23 cellular contexts compared by ENCODE assay signal in genomic region chr15:92892201-92892555, GRCh38. TPM values are rescaled to one million over a fixed set of nuclear protein-coding genes. Genes with fewer than 3 reads are reported as not detected.
DNase-seq lines count a peak whose midpoint lies in the region; ATAC-seq, FAIRE-seq and TF ChIP-seq lines count a peak whose summit lies in the region.
"Had no signal": no experiment of that assay in that cellular context is flagged by ENCODE, and none has a peak within 500 bp of the region (broad histone marks: within the 10 kb centered on the region; RNA-seq: fewer than 3 reads in every experiment).

No MANE protein-coding gene starts in this region.

- H3K27me3 ChIP-seq in HepG2 (ENCODE audit: control insufficient read depth in 1 of 2, insufficient read depth in 2 of 2, low read length in 2 of 2) (no peaks in the 10 kb centered on the region), right lobe of liver (no peaks in the 10 kb centered on the region), Panc1 (ENCODE audit: control insufficient read depth, insufficient read depth, low read length) (no peaks in the 10 kb centered on the region)
- H3K27me3 ChIP-seq: hepatocyte had no signal

- no peak for DNase-seq in HepG2 (ENCODE audit: low spot score)
- no peak for DNase-seq in right lobe of liver
- no peak for DNase-seq in Panc1 (ENCODE audit: low read depth, low spot score)
- peak; percentile 7 for DNase-seq in cerebellar cortex (ENCODE audit: low spot score)
- no peak for DNase-seq in H54 (ENCODE audit: insufficient read length, low spot score)
- DNase-seq: activated CD4-positive, alpha-beta T cell treated with anti-CD3 and anti-CD28 coated beads for 48 hours; activated gamma-delta T cell treated with Interleukin-2 at 50 U/mL for 16 hours; foreskin melanocyte; GDM1; immature natural killer cell; KG1; MV-4-11; NCI-H187 treated with DMSO at 0.1 percent for 48 hours; NCI-H748 treated with DMSO at 0.1 percent for 48 hours; small intestine; stimulated activated CD4-positive, alpha-beta T cell treated with anti-CD3 and anti-CD28 coated beads, Interleukin-2, amount 100 ng/mL, for 48 hours; stimulated activated naive CD4-positive, alpha-beta T cell had no signal

- BruUV-seq in HepG2 (replicated peaks; lab: Mats Ljungman, UMichigan) (no TSS peak), Panc1 (replicated peaks; lab: Mats Ljungman, UMichigan) (TSS peak; percentile 0)

- in situ Hi-C loops in HepG2 (cut with HindIII; ENCODE audit: extremely low pct_ligation_motif_present, low pct_unique_long_range_greater_than_20kb), result no loop called here
- in situ Hi-C loops in Panc1 (cut with HindIII; ENCODE audit: low pct_unique_long_range_greater_than_20kb, low sequenced_read_pairs), result no loop called here

- no peak overlapping the region for H2AFZ ChIP-seq in HepG2 (ENCODE audit: low read length)
- H2AFZ ChIP-seq: hepatocyte had no signal

- TF ChIP-seq POLR2A in HepG2 (IDR thresholded peaks at IDR 0.05; ENCODE audit: insufficient read depth in 1 of 2, low read depth in 2 of 2, low read length in 2 of 2) (no peak), right lobe of liver (IDR thresholded peaks at IDR 0.05) (no peak), H54 (IDR thresholded peaks at IDR 0.05; ENCODE audit: low read depth, low read length) (no peak)

- no peak overlapping the region; the same call in 1 of the 2 replicates for H3K9ac ChIP-seq in HepG2 (ENCODE audit: insufficient read depth, low read depth, low read length)

- ATAC-seq in HepG2 (no peak), right lobe of liver (no peak), Panc1 (no peak), HG03442 (IDR thresholded peaks at IDR 0.05; ENCODE audit: unreplicated experiment) (no peak)
- ATAC-seq: HCT116, left lobe of liver had no signal

- H4K20me1 ChIP-seq in HepG2 (ENCODE audit: insufficient read depth, low read length), result peaks cover 29% of the 10 kb centered on the region

- POLR2A ChIA-PET in HepG2 (lab: Yijun Ruan, JAX) (interaction anchor here (0.6 to 6.2 kb wide), 5 partner anchors 10 to 88 kb away, joined by 3 to 37 read pairs (median 3); no protein-coding TSS in a partner anchor), Panc1 (lab: Charles Lee) (interaction anchor here (0.8 kb wide), 1 partner anchor 86 kb away, joined by 5 read pairs; no protein-coding TSS in a partner anchor)

- H3K27ac ChIP-seq in HepG2 (ENCODE audit: extremely low read length, insufficient read depth, low read length) (no peak overlapping the region), right lobe of liver (no peak overlapping the region), Panc1 (ENCODE audit: low read length) (no peak overlapping the region), urinary bladder (ENCODE audit: low read depth) (peak overlapping the region; percentile 50)
- H3K27ac ChIP-seq: hepatocyte had no signal

- no peak overlapping the region for H3K4me2 ChIP-seq in HepG2 (ENCODE audit: low read depth, low read length)
- H3K4me2 ChIP-seq: hepatocyte had no signal

- FAIRE-seq in HepG2 (lab: Jason Lieb, UNC), result no peak
- FAIRE-seq in H54 (lab: Jason Lieb, UNC), result no peak
- FAIRE-seq: astrocyte, small intestine had no signal

- 98% methylated on average over 3 of the region's 3 CpGs for WGBS in HepG2 (ENCODE audit: low lambda C conversion rate)
- 89% methylated on average over 3 of the region's 3 CpGs for WGBS in right lobe of liver (ENCODE audit: insufficient coverage, low coverage, low lambda C conversion rate, missing lambda C conversion rate)
- 94% methylated on average over 3 of the region's 3 CpGs for WGBS in urinary bladder

- peaks cover 98% of the 10 kb centered on the region for H3K79me2 ChIP-seq in HepG2 (ENCODE audit: insufficient read depth, low read length)

- H3K4me1 ChIP-seq in HepG2 (ENCODE audit: insufficient read depth, low read length) (peaks cover 63% of the 10 kb centered on the region), right lobe of liver (peaks cover 0 to 31% (median 2%) of the 10 kb centered on the region in 4 donors), Panc1 (ENCODE audit: control insufficient read depth, insufficient read depth, low read length) (peaks cover 33% of the 10 kb centered on the region; the same call in 1 of the 2 replicates), urinary bladder (ENCODE audit: insufficient read depth) (no peaks in the 10 kb centered on the region)

- no peak for TF ChIP-seq RAD21 in HepG2 (CRISPR knock-in tag; IDR thresholded peaks at IDR 0.05)

- H3K36me3 ChIP-seq in HepG2 (replicated peaks in 1 of 2; ENCODE audit: control insufficient read depth in 1 of 2, insufficient read depth in 2 of 2, low read length in 2 of 2), result peaks cover 10 to 69% of the 10 kb centered on the region in 2 experiments
- H3K36me3 ChIP-seq in right lobe of liver, result peaks cover 0 to 60% (median 17%) of the 10 kb centered on the region in 4 donors
- peaks cover 78% of the 10 kb centered on the region for H3K36me3 ChIP-seq in Panc1 (ENCODE audit: control insufficient read depth, insufficient read depth, low read length)
- H3K36me3 ChIP-seq in urinary bladder (ENCODE audit: insufficient read depth), result peaks cover 5% of the 10 kb centered on the region

- no peak for TF ChIP-seq CTCF in HepG2 (CRISPR knock-in tag; IDR thresholded peaks at IDR 0.05)
- no peak for TF ChIP-seq CTCF in right lobe of liver (IDR thresholded peaks at IDR 0.05)
- no peak for TF ChIP-seq CTCF in Panc1 (IDR thresholded peaks at IDR 0.05)

- H3K9me3 ChIP-seq in HepG2 (ENCODE audit: low read length) (no peaks in the 10 kb centered on the region), right lobe of liver (no peaks in the 10 kb centered on the region), Panc1 (ENCODE audit: control insufficient read depth, insufficient read depth, low read depth, low read length) (no peaks in the 10 kb centered on the region)

- CTCF ChIA-PET in HepG2 (lab: Yijun Ruan, JAX; ENCODE audit: low intra/inter-chr PET ratio, low total read pairs) (no interaction called here), Panc1 (lab: Charles Lee) (no interaction called here)

- intact Hi-C loops in HepG2 (cut with micrococcal nuclease; ENCODE audit: unreplicated experiment) (no loop called here), right lobe of liver (cut with DNase I) (no loop called here), Panc1 (cut with micrococcal nuclease; ENCODE audit: unreplicated experiment) (no loop called here)

- TF ChIP-seq EP300 in HepG2 (IDR thresholded peaks at IDR 0.05; ENCODE audit: low read depth in 2 of 2, low read length in 2 of 2) (no peak), HepG2 (CRISPR knock-in tag; IDR thresholded peaks at IDR 0.05; ENCODE audit: borderline replicate concordance) (no peak)

- H3K4me3 ChIP-seq in HepG2 (replicated peaks in 1 of 3; ENCODE audit: insufficient read depth in 1 of 3, low read depth in 2 of 3, low read length in 3 of 3), result no peak overlapping the region
- H3K4me3 ChIP-seq in right lobe of liver, result no peak overlapping the region
- no peak overlapping the region for H3K4me3 ChIP-seq in Panc1 (ENCODE audit: low read depth in 2 of 2, low read length in 2 of 2)
- H3K4me3 ChIP-seq in urinary bladder (ENCODE audit: low read depth, low read length), result no peak overlapping the region
- H3K4me3 ChIP-seq: hepatocyte had no signal

TF ChIP-seq in HepG2, 621 proteins besides CTCF, POLR2A, EP300 and RAD21 (continues in another document):
- no peak for TF ChIP-seq JUN (CRISPR knock-in tag; IDR thresholded peaks at IDR 0.05)

RNA-seq across cellular contexts. Expression of gene CHD2, which starts 7.9 kb away (rescaled TPM):
- total RNA-seq in HepG2 (2016; rRNA removed; fragmentation: Illumina TruSeq; extraction: Trizol) (47.3 and 54.1 TPM in 2 replicates), right lobe of liver (10 to 100 TPM; 41.4 to 65.0 (median 56.6) TPM), Panc1 (2021; ENCODE audit: unreplicated experiment) (81.8 TPM), urinary bladder (210 TPM)
- 130 and 158 TPM in 2 replicates for total RNA-seq in HepG2 (2016; cell fraction: cytosol; rRNA removed; fragmentation: Illumina TruSeq; extraction: Trizol; ENCODE audit: low read depth)
- 50.1 and 51.1 TPM in 2 replicates for total RNA-seq in HepG2 (2016; cell fraction: insoluble cytoplasmic fraction; rRNA removed; fragmentation: Illumina TruSeq; extraction: Trizol)
- 43.6 and 53.4 TPM in 2 replicates for total RNA-seq in HepG2 (2016; cell fraction: membrane; rRNA removed; fragmentation: Illumina TruSeq; extraction: Trizol)
- 176 and 185 TPM in 2 replicates for total RNA-seq in HepG2 (2016; cell fraction: nucleus; rRNA removed; fragmentation: Illumina TruSeq; extraction: Trizol)
- polyA plus RNA-seq in HepG2 (2011; rRNA removed) (54.0 and 71.7 TPM in 2 replicates), urinary bladder (29.9 TPM)
- polyA plus RNA-seq in HepG2 (2011; cell fraction: cytosol; rRNA removed), result 36.6 and 46.4 TPM in 2 replicates
- polyA plus RNA-seq in HepG2 (2011; cell fraction: nucleus; rRNA removed), result 160 and 205 TPM in 2 replicates
- 51.4 and 60.1 TPM in 2 replicates for polyA plus RNA-seq in HepG2 (2012)
- polyA plus RNA-seq in HepG2 (2016; cell fraction: cytosol; fragmentation: Illumina TruSeq; extraction: Trizol; ENCODE audit: low read depth), result 2.6 and 2.7 TPM in 2 replicates
- 33.4 and 39.2 TPM in 2 replicates for polyA plus RNA-seq in HepG2 (2016; cell fraction: insoluble cytoplasmic fraction; fragmentation: Illumina TruSeq; extraction: Trizol; ENCODE audit: low read depth)
- 5.7 and 7.2 TPM in 2 replicates for polyA plus RNA-seq in HepG2 (2016; cell fraction: membrane; fragmentation: Illumina TruSeq; extraction: Trizol; ENCODE audit: low read depth)
- polyA plus RNA-seq in HepG2 (2016; cell fraction: nucleus; fragmentation: Illumina TruSeq; extraction: Trizol; ENCODE audit: insufficient read depth, low read depth), result 104 and 120 TPM in 2 replicates
- 70.2 and 75.7 TPM in 2 replicates for polyA minus RNA-seq in HepG2 (2011; rRNA and poly(A)+ RNA removed; ENCODE audit: low replicate concordance)
- polyA minus RNA-seq in HepG2 (2011; cell fraction: cytosol; rRNA and poly(A)+ RNA removed), result 53.5 and 70.4 TPM in 2 replicates
- 605 and 632 TPM in 2 replicates for polyA minus RNA-seq in HepG2 (2011; cell fraction: nucleus; rRNA and poly(A)+ RNA removed)
- polyA plus RNA-seq in Panc1 (2012; ENCODE audit: insufficient read length), result 43.9 TPM
